ENCODE assay signal across 8 cellular contexts in the genomic region with DNA sequence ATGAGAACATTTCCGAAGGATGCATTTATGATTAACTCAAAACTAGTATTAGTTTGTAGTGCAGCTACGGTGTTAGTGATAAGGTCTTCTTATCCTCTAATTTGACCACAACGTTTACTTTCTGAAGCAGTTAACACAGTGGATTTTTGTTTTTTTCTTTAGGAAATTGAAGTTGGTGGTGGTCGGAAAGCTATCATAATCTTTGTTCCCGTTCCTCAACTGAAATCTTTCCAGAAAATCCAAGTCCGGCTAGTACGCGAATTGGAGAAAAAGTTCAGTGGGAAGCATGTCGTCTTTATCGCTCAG. TPM values are rescaled to one million over a fixed set of nuclear protein-coding genes. Genes with fewer than 3 reads are reported as not detected.
A peak's percentile ranks its signal among the peaks of the same experiment; 100 is the strongest.
DNase-seq lines count a peak whose midpoint lies in the region; ATAC-seq and TF ChIP-seq lines count a peak whose summit lies in the region.
"Not testable (repeated sequence)": the region's sequence is repeated elsewhere in the genome, so short reads cannot be mapped to it uniquely, and the experiment has no call there.
"Had no signal": no experiment of that assay in that cellular context is flagged by ENCODE, and none has a peak within 500 bp of the region (broad histone marks: within the 10 kb centered on the region; RNA-seq: fewer than 3 reads in every experiment).

No MANE protein-coding gene starts in this region.

- BruUV-seq in PC-3 (replicated peaks; lab: Mats Ljungman, UMichigan), result not testable (repeated sequence)

- ATAC-seq in PC-3; activated T-cell treated with anti-CD3 and anti-CD28 coated beads, Interleukin-2, amount 50 U/mL, for 72 hours (replicated peaks in 1 of 2); heart left ventricle: not testable (repeated sequence)

- not testable (repeated sequence) for H3K27me3 ChIP-seq in PC-3 (ENCODE audit: low read length); heart left ventricle; mucosa of rectum (ENCODE audit: control insufficient read depth in 2 of 2, insufficient read depth in 2 of 2, low read length in 2 of 2)

- not testable (repeated sequence) for H3K27ac ChIP-seq in PC-3 (ENCODE audit: low read length)
- H3K27ac ChIP-seq in heart left ventricle, result peak overlapping the region in 8 of 12 donors; percentile 82 to 96 (median 88)
- peak overlapping the region; percentile 86 to 89 for H3K27ac ChIP-seq in mucosa of rectum (ENCODE audit: low read depth in 2 of 2, low read length in 2 of 2)

- POLR2A ChIA-PET in PC-3 (lab: Charles Lee; ENCODE audit: unreplicated experiment), result not testable (repeated sequence)

- H3K27me3 Mint-ChIP-seq in activated T-cell treated with anti-CD3 and anti-CD28 coated beads, Interleukin-2, amount 50 U/mL, for 72 hours (ENCODE audit: low read depth), result not testable (repeated sequence)

- WGBS in heart left ventricle, 4 donors, result 55 to 61% (median 58%) methylated on average over 10 of the region's 10 CpGs

- CTCF ChIA-PET in PC-3 (lab: Charles Lee), result not testable (repeated sequence)

- H3K27ac Mint-ChIP-seq in activated T-cell treated with anti-CD3 and anti-CD28 coated beads, Interleukin-2, amount 50 U/mL, for 72 hours, result peak overlapping the region; percentile 94

- peaks cover 55% of the 10 kb centered on the region for H4K20me1 ChIP-seq in PC-3 (ENCODE audit: low read length)

- not testable (repeated sequence) for H3K9me2 ChIP-seq in PC-3 (replicated peaks; ENCODE audit: low read length)

- H3K9ac ChIP-seq in PC-3 (ENCODE audit: low read length), result peak overlapping the region; percentile 99
- H3K9ac ChIP-seq in mucosa of rectum (ENCODE audit: low read depth in 1 of 2, low read length in 2 of 2), result peak overlapping the region; percentile 83 to 94

- H3K4me3 ChIP-seq in GM12865 (ENCODE audit: low read depth, low read length) (peak overlapping the region; percentile 80), PC-3 (ENCODE audit: low read length) (peak overlapping the region; percentile 100), choroid plexus epithelial cell (ENCODE audit: low read depth, low read length) (peak overlapping the region; percentile 97), heart left ventricle (peak overlapping the region; percentile 61 to 96 (median 84)), mucosa of rectum (ENCODE audit: low read length in 2 of 2) (peak overlapping the region; percentile 76 to 89), skeletal muscle cell (ENCODE audit: low read depth, low read length) (peak overlapping the region; percentile 76)

- peak overlapping the region; percentile 98 for H3K4me2 ChIP-seq in PC-3 (ENCODE audit: low read length)

- H3K79me2 ChIP-seq in PC-3 (ENCODE audit: low read length), result peaks cover 64% of the 10 kb centered on the region

- not testable (repeated sequence) for H3F3A ChIP-seq in PC-3 (ENCODE audit: low read length, unreplicated experiment)

- not testable (repeated sequence) for H2AFZ ChIP-seq in PC-3 (ENCODE audit: low read length)

- TF ChIP-seq CTCF in GM12865 (IDR thresholded peaks at IDR 0.05; ENCODE audit: insufficient read depth, low read depth, low read length, missing control alignments); PC-3 (conservative IDR thresholded peaks at IDR 0.05; ENCODE audit: low read depth, low read length); choroid plexus epithelial cell (conservative IDR thresholded peaks at IDR 0.05; ENCODE audit: low read depth, low read length); heart left ventricle (IDR thresholded peaks at IDR 0.05): not testable (repeated sequence)

- TF ChIP-seq POLR2A in heart left ventricle (IDR thresholded peaks at IDR 0.05), result not testable (repeated sequence)

- H3K4me1 ChIP-seq in PC-3 (ENCODE audit: insufficient read depth, low read length) (peaks cover 30% of the 10 kb centered on the region), heart left ventricle (peaks cover 0 to 46% (median 32%) of the 10 kb centered on the region in 12 donors), mucosa of rectum (ENCODE audit: control insufficient read depth in 2 of 2, insufficient read depth in 2 of 2, low read length in 2 of 2) (peaks cover 11 to 12% of the 10 kb centered on the region in 2 donors)

- H3K4me1 Mint-ChIP-seq in activated T-cell treated with anti-CD3 and anti-CD28 coated beads, Interleukin-2, amount 50 U/mL, for 72 hours (ENCODE audit: low read depth), result peaks cover 68% of the 10 kb centered on the region

- intact Hi-C loops in PC-3 (cut with micrococcal nuclease), result loop anchor here (5.0 kb wide), 2 partner anchors 59 to 199 kb away; partner anchors contain the start of genes ADI1, EIPR1 and TRAPPC12
- intact Hi-C loops in heart left ventricle (cut with DNase I), result loop anchor here in 2 of 10 donors (5.0 to 10.0 kb wide), 2 partner anchors 76 to 79 kb away; partner anchors contain the start of gene ALLC (in 1 of the 2)

- peaks cover 28 to 55% of the 10 kb centered on the region in 2 donors for H3K36me3 Mint-ChIP-seq in activated T-cell treated with anti-CD3 and anti-CD28 coated beads, Interleukin-2, amount 50 U/mL, for 72 hours (ENCODE audit: insufficient read depth in 2 of 2)

- DNase-seq in GM12865 (ENCODE audit: low read depth); PC-3; activated T-cell treated with anti-CD3 and anti-CD28 coated beads, Interleukin-2, amount 50 U/mL, for 72 hours; choroid plexus epithelial cell (ENCODE audit: low read depth); heart left ventricle; skeletal muscle cell (ENCODE audit: low read depth): not testable (repeated sequence)

- H3K9me3 ChIP-seq in PC-3 (ENCODE audit: low read length); heart left ventricle; mucosa of rectum (ENCODE audit: control insufficient read depth in 2 of 2, low read length in 2 of 2): not testable (repeated sequence)

- not testable (repeated sequence) for H3K9me3 Mint-ChIP-seq in activated T-cell treated with anti-CD3 and anti-CD28 coated beads, Interleukin-2, amount 50 U/mL, for 72 hours

- peaks cover 54% of the 10 kb centered on the region for H3K36me3 ChIP-seq in PC-3 (ENCODE audit: low read depth, low read length)
- peaks cover 0 to 53% (median 50%) of the 10 kb centered on the region in 9 donors for H3K36me3 ChIP-seq in heart left ventricle
- peaks cover 36 to 44% of the 10 kb centered on the region in 2 donors for H3K36me3 ChIP-seq in mucosa of rectum (ENCODE audit: control insufficient read depth in 2 of 2, insufficient read depth in 2 of 2, low read length in 2 of 2)

- H3K4me3 Mint-ChIP-seq in activated T-cell treated with anti-CD3 and anti-CD28 coated beads, Interleukin-2, amount 50 U/mL, for 72 hours, result peak overlapping the region; percentile 94 to 95

RNA-seq across cellular contexts. Expression of gene RPS7, which starts 1.2 kb away (rescaled TPM):
- total RNA-seq in PC-3 (2014; rRNA removed) (1,408 and 1,694 TPM in 2 replicates), heart left ventricle (1,000 to 10,000 TPM in 1 of 9 donors, 100 to 1,000 TPM in 8; 407 to 1,112 (median 628) TPM)
- total RNA-seq in activated T-cell treated with anti-CD3 and anti-CD28 coated beads, Interleukin-2, amount 50 U/mL, for 72 hours, result 1,000 to 10,000 TPM; 1,606 to 1,760 TPM
- 1,000 to 10,000 TPM; 1,474 to 1,813 TPM for polyA plus RNA-seq in heart left ventricle

RNA-seq across cellular contexts. Expression of gene RNASEH1, which starts 18.1 kb away (rescaled TPM):
- total RNA-seq in PC-3 (2014; rRNA removed), result 44.5 and 51.1 TPM in 2 replicates
- total RNA-seq in activated T-cell treated with anti-CD3 and anti-CD28 coated beads, Interleukin-2, amount 50 U/mL, for 72 hours, result 10 to 100 TPM; 23.4 to 24.1 TPM
- 10 to 100 TPM; 18.3 to 23.6 (median 20.0) TPM for total RNA-seq in heart left ventricle
- polyA plus RNA-seq in heart left ventricle, result 10 to 100 TPM; 12.8 to 31.4 TPM

RNA-seq across cellular contexts. Expression of gene COLEC11, which starts 18.6 kb away (rescaled TPM):
- 0.44 TPM in 1 of 2 replicates, not detected in the other for total RNA-seq in PC-3 (2014; rRNA removed)
- total RNA-seq in activated T-cell treated with anti-CD3 and anti-CD28 coated beads, Interleukin-2, amount 50 U/mL, for 72 hours, result under 1 TPM; 0.21 to 0.41 TPM
- total RNA-seq in heart left ventricle, result 1 to 10 TPM; 2.3 to 9.9 (median 2.9) TPM
- 10 to 100 TPM in 1 of 2 donors, 1 to 10 TPM in 1; 8.8 to 12.5 TPM for polyA plus RNA-seq in heart left ventricle
- total RNA-seq: myocyte had no signal

RNA-seq across cellular contexts. Expression of gene ADI1, which starts 56.9 kb away (rescaled TPM):
- total RNA-seq in PC-3 (2014; rRNA removed) (89.8 and 97.8 TPM in 2 replicates), heart left ventricle (100 to 1,000 TPM in 8 of 9 donors, 10 to 100 TPM in 1; 94.6 to 200 (median 172) TPM)
- total RNA-seq in activated T-cell treated with anti-CD3 and anti-CD28 coated beads, Interleukin-2, amount 50 U/mL, for 72 hours, result 10 to 100 TPM; 24.1 to 26.4 TPM
- polyA plus RNA-seq in heart left ventricle, result 100 to 1,000 TPM in 1 of 2 donors, 10 to 100 TPM in 1; 69.2 to 139 TPM
